Comparison of ENCODE assay signal across 20 cellular contexts in genomic region chr18:24341361-24341760, GRCh38. TPM values are rescaled to one million over a fixed set of nuclear protein-coding genes. Genes with fewer than 3 reads are reported as not detected.
DNase-seq lines count a peak whose midpoint lies in the region; TF ChIP-seq lines count a peak whose summit lies in the region.
"Had no signal": no experiment of that assay in that cellular context is flagged by ENCODE, and none has a peak within 500 bp of the region (broad histone marks: within the 10 kb centered on the region; RNA-seq: fewer than 3 reads in every experiment).

No MANE protein-coding gene starts in this region.

- H3K9ac ChIP-seq in adipocyte (ENCODE audit: low read length), result no peak overlapping the region
- H3K9ac ChIP-seq: BLaER1 treated with 17β-estradiol and CSF1 and Interleukin-3, amounts not matched to agents 10 nM and 100 nM had no signal

- POLR2A ChIA-PET in AG04450 (lab: Yijun Ruan, JAX), result no interaction called here

- H3K27me3 ChIP-seq in AG04450 (ENCODE audit: control insufficient read depth, insufficient read depth, low read length) (no peaks in the 10 kb centered on the region), adipocyte (replicated peaks; ENCODE audit: control insufficient read depth, insufficient read depth, low read length) (no peaks in the 10 kb centered on the region), SJCRH30 (no peaks in the 10 kb centered on the region)
- H3K27me3 ChIP-seq in effector memory CD4-positive, alpha-beta T cell (replicated peaks; ENCODE audit: control insufficient read depth, insufficient read depth, low read length, poor library complexity, severe bottlenecking), result no peaks in the 10 kb centered on the region
- H3K27me3 ChIP-seq: BLaER1 treated with 17β-estradiol and CSF1 and Interleukin-3, amounts not matched to agents 10 nM and 100 nM had no signal

- no peaks in the 10 kb centered on the region for H3K9me3 ChIP-seq in AG04450 (ENCODE audit: control insufficient read depth, insufficient read depth, low read length)
- H3K9me3 ChIP-seq in adipocyte (ENCODE audit: control insufficient read depth, low read length), result no peaks in the 10 kb centered on the region
- no peaks in the 10 kb centered on the region for H3K9me3 ChIP-seq in SJCRH30 (replicated peaks)
- no peaks in the 10 kb centered on the region for H3K9me3 ChIP-seq in effector memory CD4-positive, alpha-beta T cell (ENCODE audit: control insufficient read depth, low read length)
- H3K9me3 ChIP-seq: A549 had no signal

- peak; percentile 21 for DNase-seq in AG04450 (ENCODE audit: low read depth, low spot score)
- peak; percentile 19 for DNase-seq in EL
- DNase-seq in adipocyte (ENCODE audit: low read depth), result peak; percentile 20
- DNase-seq in iris pigment epithelial cell (ENCODE audit: low read depth), result peak; percentile 59
- DNase-seq in SJCRH30, result no peak
- no peak for DNase-seq in effector memory CD4-positive, alpha-beta T cell
- no peak for DNase-seq in KG1 (lab: John Stamatoyannopoulos, UW)
- DNase-seq in islet precursor cell, result no peak
- DNase-seq: Calu3; CD8-positive, alpha-beta T cell; DMS 273 treated with DMSO at 0.1 percent for 48 hours; DMS53; DND-41; GF-D8; HCEC 1CT had no signal

- H3K4me3 ChIP-seq in AG04450 (ENCODE audit: low read depth, low read length) (no peak overlapping the region), adipocyte (ENCODE audit: low read length) (no peak overlapping the region), SJCRH30 (no peak overlapping the region)
- no peak overlapping the region for H3K4me3 ChIP-seq in effector memory CD4-positive, alpha-beta T cell (ENCODE audit: insufficient read depth, low read depth, low read length, poor library complexity, severe bottlenecking)
- H3K4me3 ChIP-seq: A549; BLaER1 treated with 17β-estradiol and CSF1 and Interleukin-3, amounts not matched to agents 10 nM and 100 nM; GM23338 had no signal

- no peak overlapping the region for H3K27ac ChIP-seq in AG04450 (ENCODE audit: low read depth, low read length)
- H3K27ac ChIP-seq in SJCRH30, result no peak overlapping the region
- no peak overlapping the region for H3K27ac ChIP-seq in effector memory CD4-positive, alpha-beta T cell (ENCODE audit: insufficient read depth, low read length, poor library complexity, severe bottlenecking)
- H3K27ac ChIP-seq: 22Rv1; A549; BLaER1 treated with 17β-estradiol and CSF1 and Interleukin-3, amounts not matched to agents 10 nM and 100 nM had no signal

- TF ChIP-seq CTCF in AG04450 (IDR thresholded peaks at IDR 0.05; ENCODE audit: low read depth, low read length), result no peak

- H3K36me3 ChIP-seq in adipocyte (ENCODE audit: control insufficient read depth, insufficient read depth, low read length, severe bottlenecking), result peaks cover 3% of the 10 kb centered on the region
- no peaks in the 10 kb centered on the region for H3K36me3 ChIP-seq in SJCRH30
- H3K36me3 ChIP-seq in effector memory CD4-positive, alpha-beta T cell (ENCODE audit: control insufficient read depth, insufficient read depth, low read length), result no peaks in the 10 kb centered on the region

- CTCF ChIA-PET in AG04450 (lab: Charles Lee), result interaction anchor here (1.2 kb wide), 1 partner anchor 19 kb away, joined by 5 read pairs; no protein-coding TSS in a partner anchor

- H3K4me1 ChIP-seq in adipocyte (ENCODE audit: control insufficient read depth, insufficient read depth, low read length) (no peaks in the 10 kb centered on the region), SJCRH30 (peaks cover 7% of the 10 kb centered on the region)
- H3K4me1 ChIP-seq in effector memory CD4-positive, alpha-beta T cell (ENCODE audit: control insufficient read depth, insufficient read depth, low read length, poor library complexity, severe bottlenecking), result no peaks in the 10 kb centered on the region
- H3K4me1 ChIP-seq: A549 had no signal

RNA-seq across cellular contexts. Expression of gene OSBPL1A, which starts 56.3 kb away (rescaled TPM):
- polyA plus RNA-seq in AG04450 (2011; rRNA removed), result 41.0 and 56.1 TPM in 2 replicates
- polyA minus RNA-seq in AG04450 (2011; rRNA and poly(A)+ RNA removed), result 28.0 and 35.0 TPM in 2 replicates
- total RNA-seq in SJCRH30 (2014; rRNA removed; shearing (Covaris generic)), result 14.8 and 16.4 TPM in 2 replicates
- polyA plus RNA-seq: HepG2 had no signal

Comparison
In these comparisons a context has a peak if more than half of its experiments do, and no peak if none do; other contexts are left out.
1. DNase-seq: peak in AG04450 (single experiment), EL (single experiment), adipocyte (single experiment) and iris pigment epithelial cell (single experiment); none in SJCRH30 (0 of 2), effector memory CD4-positive, alpha-beta T cell (0 of 3), KG1 (single experiment) and islet precursor cell (single experiment).